8 cellular contexts compared by ENCODE assay signal in genomic region chr20:38747495-38748096, GRCh38. TPM values are rescaled to one million over a fixed set of nuclear protein-coding genes. Genes with fewer than 3 reads are reported as not detected.
DNase-seq lines count a peak whose midpoint lies in the region; ATAC-seq and TF ChIP-seq lines count a peak whose summit lies in the region.

No MANE protein-coding gene starts in this region.

- peak; percentile 4 for DNase-seq in activated naive CD4-positive, alpha-beta T cell treated with Interleukin-2 at 50 U/mL for 16 hours
- no peak for DNase-seq in activated naive CD4-positive, alpha-beta T cell treated with anti-CD3 and anti-CD28 coated beads, Interleukin-2, amount 50 U/mL, for 16 hours
- DNase-seq in left lung = no peak
- DNase-seq in upper lobe of left lung = no peak
- DNase-seq in activated CD8-positive, alpha-beta memory T cell treated with anti-CD3 and anti-CD28 coated beads, Interleukin-2, amount 50 U/mL, for 4 hours = no peak
- no peak for DNase-seq in NCI-H1694 (lab: John Stamatoyannopoulos, UW)
- DNase-seq in SK-N-DZ (ENCODE audit: low spot score) = no peak

- peaks cover 1% of the 10 kb centered on the region for H3K36me3 Mint-ChIP-seq in activated naive CD4-positive, alpha-beta T cell treated with anti-CD3 and anti-CD28 coated beads, Interleukin-2, amount 50 U/mL, for 24 hours

- no peak for TF ChIP-seq EP300 in upper lobe of left lung (IDR thresholded peaks at IDR 0.05)

- peaks cover 26% of the 10 kb centered on the region for H3K4me1 Mint-ChIP-seq in activated naive CD4-positive, alpha-beta T cell treated with anti-CD3 and anti-CD28 coated beads, Interleukin-2, amount 50 U/mL, for 24 hours

- H3K27me3 ChIP-seq in left lung (peaks cover 0 to 13% of the 10 kb centered on the region in 2 donors), upper lobe of left lung (no peaks in the 10 kb centered on the region)

- 17 to 20% methylated on average over 28 to 34 of the region's 39 CpGs for WGBS in upper lobe of left lung, 2 donors

- H3K4me1 ChIP-seq in left lung (peaks cover 0 to 20% of the 10 kb centered on the region in 2 donors), upper lobe of left lung (peaks cover 13 to 19% (median 14%) of the 10 kb centered on the region in 4 donors)

- H3K4me3 ChIP-seq in left lung (peak overlapping the region; percentile 95 to 96), upper lobe of left lung (peak overlapping the region; percentile 28 to 90 (median 70))

- no peaks in the 10 kb centered on the region for H3K9me3 Mint-ChIP-seq in activated naive CD4-positive, alpha-beta T cell treated with anti-CD3 and anti-CD28 coated beads, Interleukin-2, amount 50 U/mL, for 24 hours

- no peaks in the 10 kb centered on the region for H3K9me3 ChIP-seq in left lung
- H3K9me3 ChIP-seq in upper lobe of left lung = no peaks in the 10 kb centered on the region

- H3K27ac ChIP-seq in left lung (peak overlapping the region in 1 of 2 donors; percentile 85), upper lobe of left lung (peak overlapping the region; percentile 88 to 91 (median 90))

- ATAC-seq in left lung = no peak
- no peak for ATAC-seq in upper lobe of left lung (ENCODE audit: low FRiP score in 2 of 2)

- H3K36me3 ChIP-seq in left lung = peaks cover 0 to 13% of the 10 kb centered on the region in 2 donors
- H3K36me3 ChIP-seq in upper lobe of left lung = peaks cover 0 to 11% (median 3%) of the 10 kb centered on the region in 4 donors

- peaks cover 5% of the 10 kb centered on the region for H3K27me3 Mint-ChIP-seq in activated naive CD4-positive, alpha-beta T cell treated with anti-CD3 and anti-CD28 coated beads, Interleukin-2, amount 50 U/mL, for 24 hours

- TF ChIP-seq POLR2A in upper lobe of left lung (IDR thresholded peaks at IDR 0.05) = no peak

- intact Hi-C loops in left lung (cut with DNase I) = no loop called here

- H3K4me3 Mint-ChIP-seq in activated naive CD4-positive, alpha-beta T cell treated with anti-CD3 and anti-CD28 coated beads, Interleukin-2, amount 50 U/mL, for 24 hours = peak overlapping the region; percentile 97

- H3K27ac Mint-ChIP-seq in activated naive CD4-positive, alpha-beta T cell treated with anti-CD3 and anti-CD28 coated beads, Interleukin-2, amount 50 U/mL, for 24 hours = peak overlapping the region; percentile 15

- TF ChIP-seq CTCF in left lung (IDR thresholded peaks at IDR 0.05) = no peak
- no peak for TF ChIP-seq CTCF in upper lobe of left lung (IDR thresholded peaks at IDR 0.05)

RNA-seq across cellular contexts. Expression of gene ACTR5, which starts 0.7 kb away (rescaled TPM):
- total RNA-seq in left lung (1 to 10 TPM; 6.2 to 6.9 TPM), upper lobe of left lung (10 to 100 TPM in 1 of 6 donors, 1 to 10 TPM in 5; 7.2 to 23.0 (median 8.8) TPM)
- 25.8 and 28.5 TPM in 2 replicates for polyA plus RNA-seq in SK-N-DZ (2014; cell fraction: cytosol; rRNA removed)
- 55.5 and 69.2 TPM in 2 replicates for polyA plus RNA-seq in SK-N-DZ (2014; cell fraction: nucleus; rRNA removed)

RNA-seq across cellular contexts. Expression of gene SLC32A1, which starts 23.3 kb away (rescaled TPM):
- total RNA-seq in left lung = not detected
- not detected for total RNA-seq in upper lobe of left lung
- polyA plus RNA-seq in SK-N-DZ (2014; cell fraction: cytosol; rRNA removed) = not detected in 2 replicates
- not detected in 2 replicates for polyA plus RNA-seq in SK-N-DZ (2014; cell fraction: nucleus; rRNA removed)

RNA-seq across cellular contexts. Expression of gene PPP1R16B, which starts 57.9 kb away (rescaled TPM):
- total RNA-seq in left lung (1 to 10 TPM; 5.4 to 9.8 TPM), upper lobe of left lung (10 to 100 TPM in 2 of 6 donors, 1 to 10 TPM in 4; 7.4 to 16.8 (median 8.8) TPM)
- polyA plus RNA-seq in SK-N-DZ (2014; cell fraction: cytosol; rRNA removed) = 3.1 and 3.8 TPM in 2 replicates
- 3.1 and 6.3 TPM in 2 replicates for polyA plus RNA-seq in SK-N-DZ (2014; cell fraction: nucleus; rRNA removed)
